ENCODE assay signal across 1 cellular context in the genomic region with DNA sequence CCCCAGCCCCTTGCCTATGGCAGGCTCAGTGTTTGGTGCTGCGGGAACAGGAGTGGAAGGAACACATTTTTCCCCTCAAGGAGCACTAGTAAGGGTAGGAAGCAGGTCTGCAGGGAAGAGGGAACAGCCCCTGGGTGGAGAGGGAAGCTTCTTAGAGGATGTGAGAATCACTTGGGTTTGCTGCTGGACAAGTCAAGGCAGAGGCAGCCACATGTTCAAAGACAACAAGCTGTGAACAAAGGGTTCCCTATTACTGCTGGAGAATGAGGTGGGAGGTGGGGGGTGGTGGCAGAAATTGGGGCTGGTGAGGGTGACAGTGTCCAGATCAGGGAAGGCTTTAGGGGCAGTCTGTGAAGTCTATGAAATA.
TF ChIP-seq lines count a peak whose summit lies in the region.

No MANE protein-coding gene starts in this region.

TF ChIP-seq in HepG2, 621 proteins besides CTCF, POLR2A, EP300 and RAD21 (continued from another document):
- TF ChIP-seq, protein P1, sequence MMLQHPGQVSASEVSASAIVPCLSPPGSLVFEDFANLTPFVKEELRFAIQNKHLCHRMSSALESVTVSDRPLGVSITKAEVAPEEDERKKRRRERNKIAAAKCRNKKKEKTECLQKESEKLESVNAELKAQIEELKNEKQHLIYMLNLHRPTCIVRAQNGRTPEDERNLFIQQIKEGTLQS (CRISPR knock-in tag; IDR thresholded peaks at IDR 0.05): no peak
- TF ChIP-seq, protein P2, sequence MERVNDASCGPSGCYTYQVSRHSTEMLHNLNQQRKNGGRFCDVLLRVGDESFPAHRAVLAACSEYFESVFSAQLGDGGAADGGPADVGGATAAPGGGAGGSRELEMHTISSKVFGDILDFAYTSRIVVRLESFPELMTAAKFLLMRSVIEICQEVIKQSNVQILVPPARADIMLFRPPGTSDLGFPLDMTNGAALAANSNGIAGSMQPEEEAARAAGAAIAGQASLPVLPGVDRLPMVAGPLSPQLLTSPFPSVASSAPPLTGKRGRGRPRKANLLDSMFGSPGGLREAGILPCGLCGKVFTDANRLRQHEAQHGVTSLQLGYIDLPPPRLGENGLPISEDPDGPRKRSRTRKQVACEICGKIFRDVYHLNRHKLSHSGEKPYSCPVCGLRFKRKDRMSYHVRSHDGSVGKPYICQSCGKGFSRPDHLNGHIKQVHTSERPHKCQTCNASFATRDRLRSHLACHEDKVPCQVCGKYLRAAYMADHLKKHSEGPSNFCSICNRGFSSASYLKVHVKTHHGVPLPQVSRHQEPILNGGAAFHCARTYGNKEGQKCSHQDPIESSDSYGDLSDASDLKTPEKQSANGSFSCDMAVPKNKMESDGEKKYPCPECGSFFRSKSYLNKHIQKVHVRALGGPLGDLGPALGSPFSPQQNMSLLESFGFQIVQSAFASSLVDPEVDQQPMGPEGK (CRISPR knock-in tag; IDR thresholded peaks at IDR 0.05): no peak
- TF ChIP-seq CREM (IDR thresholded peaks at IDR 0.05) (no peak), CREM (CRISPR knock-in tag; IDR thresholded peaks at IDR 0.05) (no peak), FIP1L1 (IDR thresholded peaks at IDR 0.05; ENCODE audit: borderline replicate concordance, insufficient read depth, low read depth, low read length) (no peak), HES4 (CRISPR knock-in tag; IDR thresholded peaks at IDR 0.05; ENCODE audit: borderline replicate concordance) (no peak), MAZ (IDR thresholded peaks at IDR 0.05; ENCODE audit: borderline replicate concordance, low read depth, low read length) (no peak), MAZ (CRISPR knock-in tag; IDR thresholded peaks at IDR 0.05; ENCODE audit: low read depth) (no peak), ZNF549 (CRISPR knock-in tag; IDR thresholded peaks at IDR 0.05) (no peak), TCF12 (IDR thresholded peaks at IDR 0.05) (no peak), TCF12 (CRISPR knock-in tag; IDR thresholded peaks at IDR 0.05) (no peak), MEF2D (CRISPR knock-in tag; IDR thresholded peaks at IDR 0.05) (no peak), ZFP62 (CRISPR knock-in tag; IDR thresholded peaks at IDR 0.05) (no peak), ZFX (CRISPR knock-in tag; IDR thresholded peaks at IDR 0.05; ENCODE audit: low read depth) (no peak)
- TF ChIP-seq, protein P3, sequence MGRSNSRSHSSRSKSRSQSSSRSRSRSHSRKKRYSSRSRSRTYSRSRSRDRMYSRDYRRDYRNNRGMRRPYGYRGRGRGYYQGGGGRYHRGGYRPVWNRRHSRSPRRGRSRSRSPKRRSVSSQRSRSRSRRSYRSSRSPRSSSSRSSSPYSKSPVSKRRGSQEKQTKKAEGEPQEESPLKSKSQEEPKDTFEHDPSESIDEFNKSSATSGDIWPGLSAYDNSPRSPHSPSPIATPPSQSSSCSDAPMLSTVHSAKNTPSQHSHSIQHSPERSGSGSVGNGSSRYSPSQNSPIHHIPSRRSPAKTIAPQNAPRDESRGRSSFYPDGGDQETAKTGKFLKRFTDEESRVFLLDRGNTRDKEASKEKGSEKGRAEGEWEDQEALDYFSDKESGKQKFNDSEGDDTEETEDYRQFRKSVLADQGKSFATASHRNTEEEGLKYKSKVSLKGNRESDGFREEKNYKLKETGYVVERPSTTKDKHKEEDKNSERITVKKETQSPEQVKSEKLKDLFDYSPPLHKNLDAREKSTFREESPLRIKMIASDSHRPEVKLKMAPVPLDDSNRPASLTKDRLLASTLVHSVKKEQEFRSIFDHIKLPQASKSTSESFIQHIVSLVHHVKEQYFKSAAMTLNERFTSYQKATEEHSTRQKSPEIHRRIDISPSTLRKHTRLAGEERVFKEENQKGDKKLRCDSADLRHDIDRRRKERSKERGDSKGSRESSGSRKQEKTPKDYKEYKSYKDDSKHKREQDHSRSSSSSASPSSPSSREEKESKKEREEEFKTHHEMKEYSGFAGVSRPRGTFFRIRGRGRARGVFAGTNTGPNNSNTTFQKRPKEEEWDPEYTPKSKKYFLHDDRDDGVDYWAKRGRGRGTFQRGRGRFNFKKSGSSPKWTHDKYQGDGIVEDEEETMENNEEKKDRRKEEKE (IDR thresholded peaks at IDR 0.05): no peak
- TF ChIP-seq, protein P4, sequence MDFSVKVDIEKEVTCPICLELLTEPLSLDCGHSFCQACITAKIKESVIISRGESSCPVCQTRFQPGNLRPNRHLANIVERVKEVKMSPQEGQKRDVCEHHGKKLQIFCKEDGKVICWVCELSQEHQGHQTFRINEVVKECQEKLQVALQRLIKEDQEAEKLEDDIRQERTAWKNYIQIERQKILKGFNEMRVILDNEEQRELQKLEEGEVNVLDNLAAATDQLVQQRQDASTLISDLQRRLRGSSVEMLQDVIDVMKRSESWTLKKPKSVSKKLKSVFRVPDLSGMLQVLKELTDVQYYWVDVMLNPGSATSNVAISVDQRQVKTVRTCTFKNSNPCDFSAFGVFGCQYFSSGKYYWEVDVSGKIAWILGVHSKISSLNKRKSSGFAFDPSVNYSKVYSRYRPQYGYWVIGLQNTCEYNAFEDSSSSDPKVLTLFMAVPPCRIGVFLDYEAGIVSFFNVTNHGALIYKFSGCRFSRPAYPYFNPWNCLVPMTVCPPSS (IDR thresholded peaks at IDR 0.05): no peak
- TF ChIP-seq, protein P5, sequence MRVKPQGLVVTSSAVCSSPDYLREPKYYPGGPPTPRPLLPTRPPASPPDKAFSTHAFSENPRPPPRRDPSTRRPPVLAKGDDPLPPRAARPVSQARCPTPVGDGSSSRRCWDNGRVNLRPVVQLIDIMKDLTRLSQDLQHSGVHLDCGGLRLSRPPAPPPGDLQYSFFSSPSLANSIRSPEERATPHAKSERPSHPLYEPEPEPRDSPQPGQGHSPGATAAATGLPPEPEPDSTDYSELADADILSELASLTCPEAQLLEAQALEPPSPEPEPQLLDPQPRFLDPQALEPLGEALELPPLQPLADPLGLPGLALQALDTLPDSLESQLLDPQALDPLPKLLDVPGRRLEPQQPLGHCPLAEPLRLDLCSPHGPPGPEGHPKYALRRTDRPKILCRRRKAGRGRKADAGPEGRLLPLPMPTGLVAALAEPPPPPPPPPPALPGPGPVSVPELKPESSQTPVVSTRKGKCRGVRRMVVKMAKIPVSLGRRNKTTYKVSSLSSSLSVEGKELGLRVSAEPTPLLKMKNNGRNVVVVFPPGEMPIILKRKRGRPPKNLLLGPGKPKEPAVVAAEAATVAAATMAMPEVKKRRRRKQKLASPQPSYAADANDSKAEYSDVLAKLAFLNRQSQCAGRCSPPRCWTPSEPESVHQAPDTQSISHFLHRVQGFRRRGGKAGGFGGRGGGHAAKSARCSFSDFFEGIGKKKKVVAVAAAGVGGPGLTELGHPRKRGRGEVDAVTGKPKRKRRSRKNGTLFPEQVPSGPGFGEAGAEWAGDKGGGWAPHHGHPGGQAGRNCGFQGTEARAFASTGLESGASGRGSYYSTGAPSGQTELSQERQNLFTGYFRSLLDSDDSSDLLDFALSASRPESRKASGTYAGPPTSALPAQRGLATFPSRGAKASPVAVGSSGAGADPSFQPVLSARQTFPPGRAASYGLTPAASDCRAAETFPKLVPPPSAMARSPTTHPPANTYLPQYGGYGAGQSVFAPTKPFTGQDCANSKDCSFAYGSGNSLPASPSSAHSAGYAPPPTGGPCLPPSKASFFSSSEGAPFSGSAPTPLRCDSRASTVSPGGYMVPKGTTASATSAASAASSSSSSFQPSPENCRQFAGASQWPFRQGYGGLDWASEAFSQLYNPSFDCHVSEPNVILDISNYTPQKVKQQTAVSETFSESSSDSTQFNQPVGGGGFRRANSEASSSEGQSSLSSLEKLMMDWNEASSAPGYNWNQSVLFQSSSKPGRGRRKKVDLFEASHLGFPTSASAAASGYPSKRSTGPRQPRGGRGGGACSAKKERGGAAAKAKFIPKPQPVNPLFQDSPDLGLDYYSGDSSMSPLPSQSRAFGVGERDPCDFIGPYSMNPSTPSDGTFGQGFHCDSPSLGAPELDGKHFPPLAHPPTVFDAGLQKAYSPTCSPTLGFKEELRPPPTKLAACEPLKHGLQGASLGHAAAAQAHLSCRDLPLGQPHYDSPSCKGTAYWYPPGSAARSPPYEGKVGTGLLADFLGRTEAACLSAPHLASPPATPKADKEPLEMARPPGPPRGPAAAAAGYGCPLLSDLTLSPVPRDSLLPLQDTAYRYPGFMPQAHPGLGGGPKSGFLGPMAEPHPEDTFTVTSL (CRISPR knock-in tag; IDR thresholded peaks at IDR 0.05; ENCODE audit: borderline replicate concordance): no peak
- TF ChIP-seq, protein P6, sequence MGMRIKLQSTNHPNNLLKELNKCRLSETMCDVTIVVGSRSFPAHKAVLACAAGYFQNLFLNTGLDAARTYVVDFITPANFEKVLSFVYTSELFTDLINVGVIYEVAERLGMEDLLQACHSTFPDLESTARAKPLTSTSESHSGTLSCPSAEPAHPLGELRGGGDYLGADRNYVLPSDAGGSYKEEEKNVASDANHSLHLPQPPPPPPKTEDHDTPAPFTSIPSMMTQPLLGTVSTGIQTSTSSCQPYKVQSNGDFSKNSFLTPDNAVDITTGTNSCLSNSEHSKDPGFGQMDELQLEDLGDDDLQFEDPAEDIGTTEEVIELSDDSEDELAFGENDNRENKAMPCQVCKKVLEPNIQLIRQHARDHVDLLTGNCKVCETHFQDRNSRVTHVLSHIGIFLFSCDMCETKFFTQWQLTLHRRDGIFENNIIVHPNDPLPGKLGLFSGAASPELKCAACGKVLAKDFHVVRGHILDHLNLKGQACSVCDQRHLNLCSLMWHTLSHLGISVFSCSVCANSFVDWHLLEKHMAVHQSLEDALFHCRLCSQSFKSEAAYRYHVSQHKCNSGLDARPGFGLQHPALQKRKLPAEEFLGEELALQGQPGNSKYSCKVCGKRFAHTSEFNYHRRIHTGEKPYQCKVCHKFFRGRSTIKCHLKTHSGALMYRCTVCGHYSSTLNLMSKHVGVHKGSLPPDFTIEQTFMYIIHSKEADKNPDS (CRISPR knock-in tag; IDR thresholded peaks at IDR 0.05): no peak
- TF ChIP-seq, protein P7, sequence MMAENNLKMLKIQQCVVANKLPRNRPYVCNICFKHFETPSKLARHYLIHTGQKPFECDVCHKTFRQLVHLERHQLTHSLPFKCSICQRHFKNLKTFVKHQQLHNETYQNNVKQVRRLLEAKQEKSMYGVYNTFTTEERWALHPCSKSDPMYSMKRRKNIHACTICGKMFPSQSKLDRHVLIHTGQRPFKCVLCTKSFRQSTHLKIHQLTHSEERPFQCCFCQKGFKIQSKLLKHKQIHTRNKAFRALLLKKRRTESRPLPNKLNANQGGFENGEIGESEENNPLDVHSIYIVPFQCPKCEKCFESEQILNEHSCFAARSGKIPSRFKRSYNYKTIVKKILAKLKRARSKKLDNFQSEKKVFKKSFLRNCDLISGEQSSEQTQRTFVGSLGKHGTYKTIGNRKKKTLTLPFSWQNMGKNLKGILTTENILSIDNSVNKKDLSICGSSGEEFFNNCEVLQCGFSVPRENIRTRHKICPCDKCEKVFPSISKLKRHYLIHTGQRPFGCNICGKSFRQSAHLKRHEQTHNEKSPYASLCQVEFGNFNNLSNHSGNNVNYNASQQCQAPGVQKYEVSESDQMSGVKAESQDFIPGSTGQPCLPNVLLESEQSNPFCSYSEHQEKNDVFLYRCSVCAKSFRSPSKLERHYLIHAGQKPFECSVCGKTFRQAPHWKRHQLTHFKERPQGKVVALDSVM (CRISPR knock-in tag; IDR thresholded peaks at IDR 0.05): no peak
- TF ChIP-seq, protein P8, sequence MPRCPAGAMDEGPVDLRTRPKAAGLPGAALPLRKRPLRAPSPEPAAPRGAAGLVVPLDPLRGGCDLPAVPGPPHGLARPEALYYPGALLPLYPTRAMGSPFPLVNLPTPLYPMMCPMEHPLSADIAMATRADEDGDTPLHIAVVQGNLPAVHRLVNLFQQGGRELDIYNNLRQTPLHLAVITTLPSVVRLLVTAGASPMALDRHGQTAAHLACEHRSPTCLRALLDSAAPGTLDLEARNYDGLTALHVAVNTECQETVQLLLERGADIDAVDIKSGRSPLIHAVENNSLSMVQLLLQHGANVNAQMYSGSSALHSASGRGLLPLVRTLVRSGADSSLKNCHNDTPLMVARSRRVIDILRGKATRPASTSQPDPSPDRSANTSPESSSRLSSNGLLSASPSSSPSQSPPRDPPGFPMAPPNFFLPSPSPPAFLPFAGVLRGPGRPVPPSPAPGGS (CRISPR knock-in tag; IDR thresholded peaks at IDR 0.05): no peak
